Comparison of ENCODE assay signal across 8 cellular contexts in genomic region chr1:176206961-176207902, GRCh38. TPM values are rescaled to one million over a fixed set of nuclear protein-coding genes. Genes with fewer than 3 reads are reported as not detected.
DNase-seq lines count a peak whose midpoint lies in the region; ATAC-seq and TF ChIP-seq lines count a peak whose summit lies in the region.

COP1 (minus strand) TSS chr1:176207286; CDS start chr1:176206978, 308 bp downstream.

- peaks cover 50% of the 10 kb centered on the region for H3K4me1 Mint-ChIP-seq in activated B cell treated with CpG ODN at 0.5 μM for 24 hours

- POLR2A ChIA-PET in activated B cell treated with CpG ODN at 0.5 μM for 24 hours (lab: Charles Lee) = interaction anchor here (0.6 to 1.6 kb wide), 10 partner anchors 12 to 1184 kb away, joined by 3 to 5 read pairs (median 4); partner anchors contain the start of gene MRPS14

- no peaks in the 10 kb centered on the region for H3K9me3 Mint-ChIP-seq in activated B cell treated with CpG ODN at 0.5 μM for 24 hours

- intact Hi-C loops in activated B cell treated with CpG ODN at 0.5 μM for 24 hours (cut with micrococcal nuclease) = loop anchor here (1.0 to 10.0 kb wide), 5 partner anchors 35 to 1208 kb away; partner anchors contain the start of genes CACYBP, KIAA0040 and MRPS14

- peak; percentile 71 for DNase-seq in AG09309 (ENCODE audit: low read depth)
- peak; percentile 96 for DNase-seq in NCI-H345 (lab: John Stamatoyannopoulos, UW)
- DNase-seq in activated B cell treated with CpG ODN at 0.5 μM for 24 hours = peak; percentile 92
- DNase-seq in caudate nucleus (lab: John Stamatoyannopoulos, UW) = peak; percentile 27 to 98 (median 92)
- DNase-seq in inferior parietal cortex (ENCODE audit: extremely low spot score) = peak; percentile 98
- peak; percentile 92 to 93 for DNase-seq in stimulated activated CD4-positive, alpha-beta T cell treated with anti-CD3 and anti-CD28 coated beads, Interleukin-12 subunit alpha, Interleukin-12 subunit beta, amount 100 ng/mL, for 24 hours (ENCODE audit: low read depth in 2 of 2)

- peak within 1 kb of the TSS; percentile 95 for H3K4me3 Mint-ChIP-seq in activated B cell treated with CpG ODN at 0.5 μM for 24 hours

- in situ Hi-C loops in GM18951 (cut with MboI; ENCODE audit: low sequenced_read_pairs, unreplicated experiment) = no loop called here

- peak; percentile 81 for ATAC-seq in HG03196 (IDR thresholded peaks at IDR 0.05; ENCODE audit: unreplicated experiment)
- ATAC-seq in activated B cell treated with CpG ODN at 0.5 μM for 24 hours (ENCODE audit: low read depth) = peak; percentile 82

- TF ChIP-seq POLR2A in GM18951 (IDR thresholded peaks at IDR 0.05; ENCODE audit: extremely low read depth, insufficient read depth, insufficient read length) = peak; percentile 96

- peaks cover 13% of the 10 kb centered on the region for H3K36me3 Mint-ChIP-seq in activated B cell treated with CpG ODN at 0.5 μM for 24 hours (ENCODE audit: low read depth)

- H3K27ac Mint-ChIP-seq in activated B cell treated with CpG ODN at 0.5 μM for 24 hours = peak within 1 kb of the TSS; percentile 97

- peak within 1 kb of the TSS; percentile 91 for H3K27ac ChIP-seq in caudate nucleus (ENCODE audit: low read depth, low read length)

- CTCF ChIA-PET in activated B cell treated with CpG ODN at 0.5 μM for 24 hours (lab: Charles Lee) = interaction anchor here (1.0 to 1.1 kb wide), 2 partner anchors 13 to 1056 kb away, joined by 3 read pairs; no protein-coding TSS in a partner anchor

- peak within 1 kb of the TSS; percentile 87 for H3K4me3 ChIP-seq in AG09309 (ENCODE audit: control insufficient read depth, low read depth, low read length)

- H3K27me3 Mint-ChIP-seq in activated B cell treated with CpG ODN at 0.5 μM for 24 hours = peaks cover 2% of the 10 kb centered on the region

- TF ChIP-seq CTCF in AG09309 (IDR thresholded peaks at IDR 0.05; ENCODE audit: control insufficient read depth, insufficient read depth, low read depth, low read length, missing control alignments) = no peak
- TF ChIP-seq CTCF in activated B cell treated with CpG ODN at 0.5 μM for 24 hours (IDR thresholded peaks at IDR 0.05) = no peak

RNA-seq across cellular contexts. Expression of gene COP1, which starts in this region (rescaled TPM):
- total RNA-seq in activated B cell treated with CpG ODN at 0.5 μM for 24 hours = 46.3 and 52.1 TPM in 2 replicates

Comparison
In these comparisons a context has a peak if more than half of its experiments do, and no peak if none do; other contexts are left out.
1. Peak in every context shown above with its lines: DNase-seq, ATAC-seq, H3K4me3 ChIP-seq and H3K27ac ChIP-seq.